Comparison of ENCODE assay signal across 19 cellular contexts in genomic region chr1:54882483-54882882, GRCh38. TPM values are rescaled to one million over a fixed set of nuclear protein-coding genes. Genes with fewer than 3 reads are reported as not detected.
DNase-seq lines count a peak whose midpoint lies in the region; ATAC-seq and TF ChIP-seq lines count a peak whose summit lies in the region.
"Had no signal": no experiment of that assay in that cellular context is flagged by ENCODE, and none has a peak within 500 bp of the region (broad histone marks: within the 10 kb centered on the region; RNA-seq: fewer than 3 reads in every experiment).

No MANE protein-coding gene starts in this region.

- H3K79me2 ChIP-seq in DOHH2 (ENCODE audit: control insufficient read depth, low read length), result peaks cover 96% of the 10 kb centered on the region

- H3K9me2 ChIP-seq in DOHH2 (replicated peaks; ENCODE audit: control insufficient read depth, low read length), result no peaks in the 10 kb centered on the region

- H3K27ac ChIP-seq in DOHH2 (ENCODE audit: low read depth, low read length), result no peak overlapping the region
- H3K27ac ChIP-seq in prostate gland, result peak overlapping the region; percentile 41 to 79
- H3K27ac ChIP-seq: cardiac muscle cell, heart left ventricle, left ventricle myocardium inferior had no signal

- H3K4me2 ChIP-seq in DOHH2 (ENCODE audit: low read length), result peak overlapping the region; percentile 9; the same call in 1 of the 2 replicates

- H3K36me3 ChIP-seq in DOHH2 (ENCODE audit: control insufficient read depth, low read length) (peaks cover 92% of the 10 kb centered on the region), prostate gland (no peaks in the 10 kb centered on the region)
- H3K36me3 ChIP-seq: left ventricle myocardium inferior had no signal

- H3K4me1 ChIP-seq in DOHH2 (ENCODE audit: control insufficient read depth, low read length) (peaks cover 59% of the 10 kb centered on the region), prostate gland (replicated peaks) (peaks cover 7% of the 10 kb centered on the region)

- TF ChIP-seq POLR2A in prostate gland (IDR thresholded peaks at IDR 0.05), result no peak

- intact Hi-C loops in prostate gland (cut with DNase I), result no loop called here

- DNase-seq in NCI-H774 (lab: John Stamatoyannopoulos, UW), result peak; percentile 48
- peak; percentile 76 for DNase-seq in epithelial cell of esophagus (ENCODE audit: low read depth)
- no peak for DNase-seq in prostate gland (ENCODE audit: low spot score)
- DNase-seq in superior temporal gyrus (ENCODE audit: extremely low spot score), result no peak
- DNase-seq in NCI-H2107 treated with DMSO at 0.1 percent for 48 hours (lab: John Stamatoyannopoulos, UW; ENCODE audit: unreplicated experiment), result no peak
- DNase-seq in GM03348 (ENCODE audit: low spot score), result no peak
- DNase-seq: activated naive CD4-positive, alpha-beta T cell treated with anti-CD3 and anti-CD28 coated beads for 36 hours; CD4-positive, CD25-positive, alpha-beta regulatory T cell; heart left ventricle; left ventricle myocardium inferior; naive thymus-derived CD8-positive, alpha-beta T cell; right cardiac atrium; stimulated activated CD4-positive, alpha-beta T cell treated with anti-CD3 and anti-CD28 coated beads, Interleukin-4, amount 100 ng/mL, for 4 hours had no signal

- WGBS in prostate gland, result 61% methylated on average over 1 of the region's 1 CpG

- TF ChIP-seq CTCF in DOHH2 (IDR thresholded peaks at IDR 0.05; ENCODE audit: low read depth, low read length, poor library complexity, severe bottlenecking) (no peak), epithelial cell of esophagus (IDR thresholded peaks at IDR 0.05; ENCODE audit: insufficient read depth, low read depth, low read length, missing control alignments) (no peak), prostate gland (IDR thresholded peaks at IDR 0.05) (no peak)

- H3K27me3 ChIP-seq in DOHH2 (ENCODE audit: control insufficient read depth, low read length) (no peaks in the 10 kb centered on the region), prostate gland (replicated peaks; ENCODE audit: insufficient read depth) (no peaks in the 10 kb centered on the region)
- H3K27me3 ChIP-seq: cardiac muscle cell, heart left ventricle had no signal

- no peaks in the 10 kb centered on the region for H3F3A ChIP-seq in DOHH2 (ENCODE audit: control insufficient read depth, insufficient read depth)

- no peak for ATAC-seq in HG03378 (IDR thresholded peaks at IDR 0.05; ENCODE audit: unreplicated experiment)
- ATAC-seq: HCT116; heart left ventricle; naive thymus-derived CD8-positive, alpha-beta T cell; right cardiac atrium; SK-N-SH treated with all-trans-retinoic acid at 6 μM for 48 hours; stimulated activated memory B cell treated with anti-CD40 and anti-IgM and Interleukin-4, amounts not matched to agents 10 μg/mL and 1 μg/mL and 100 μg/mL, for 72 hours had no signal

- H3K4me3 ChIP-seq in DOHH2 (ENCODE audit: low read length) (no peak overlapping the region), epithelial cell of esophagus (ENCODE audit: low read length) (no peak overlapping the region), prostate gland (no peak overlapping the region)
- H3K4me3 ChIP-seq: cardiac muscle cell, heart left ventricle, left ventricle myocardium inferior had no signal

- H4K20me1 ChIP-seq in DOHH2 (ENCODE audit: control insufficient read depth, insufficient read depth, low read depth, low read length), result peaks cover 30% of the 10 kb centered on the region

- H3K9me3 ChIP-seq in DOHH2 (ENCODE audit: control insufficient read depth, insufficient read depth, low read length) (peaks cover 8% of the 10 kb centered on the region; the same call in 1 of the 2 replicates), prostate gland (no peaks in the 10 kb centered on the region)
- H3K9me3 ChIP-seq: heart left ventricle had no signal

RNA-seq across cellular contexts. Expression of gene DHCR24, which starts 4.5 kb away (rescaled TPM):
- total RNA-seq in prostate gland, result 100 to 1,000 TPM; 152 to 154 TPM

Comparison
In these comparisons a context has a peak if more than half of its experiments do, and no peak if none do; other contexts are left out.
1. DNase-seq: peak in NCI-H774 (single experiment) and epithelial cell of esophagus (single experiment); none in prostate gland (single experiment), superior temporal gyrus (single experiment), NCI-H2107 treated with DMSO at 0.1 percent for 48 hours (single experiment) and GM03348 (single experiment).